1 cellular context compared by ENCODE assay signal in the genomic region with DNA sequence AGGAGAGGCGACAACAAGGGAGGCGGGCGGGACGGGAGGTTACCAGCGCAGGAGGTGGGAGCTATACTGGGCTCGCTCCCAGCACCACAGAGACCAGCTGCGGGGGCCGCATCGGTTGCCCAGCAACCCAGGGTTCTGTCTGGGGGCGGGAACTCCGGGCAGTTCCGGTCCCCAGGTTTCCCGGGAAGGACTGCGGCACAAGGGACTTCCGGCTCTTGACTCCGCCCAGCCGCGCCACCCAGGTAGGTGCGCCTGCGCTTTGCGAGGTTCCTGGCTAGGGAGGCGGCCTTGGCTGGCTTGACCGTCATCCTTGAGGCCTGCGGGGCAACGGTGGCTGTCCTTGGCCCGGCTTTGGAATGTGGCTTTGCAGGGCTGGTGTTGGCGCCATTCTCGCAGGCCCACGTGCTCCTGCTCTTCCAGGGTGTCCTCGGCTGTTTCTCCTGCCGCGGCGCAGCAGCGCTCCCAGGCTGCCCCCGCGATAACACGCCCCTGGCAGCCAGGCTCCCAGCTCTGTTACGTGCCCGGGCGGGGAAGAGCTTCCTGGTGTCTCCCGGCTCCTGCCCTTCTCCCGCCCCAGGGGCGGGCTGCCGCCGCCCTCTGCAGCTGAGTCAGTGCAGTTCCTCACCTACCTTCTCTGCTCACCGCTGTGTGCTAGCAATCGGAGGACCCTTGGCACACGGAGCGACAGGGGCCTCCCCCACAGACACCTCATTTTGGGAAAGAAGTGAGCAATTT.
A peak's percentile ranks its signal among the peaks of the same experiment; 100 is the strongest.
TF ChIP-seq lines count a peak whose summit lies in the region.

TSS of gene RSPH3 (minus strand) at position 534 of the 735 bp plus-strand sequence. CDS start 652 bp downstream, outside the sequence.

TF ChIP-seq in HepG2, 621 proteins besides CTCF, POLR2A, EP300 and RAD21 (continued from another document and continues in another):
- peak; percentile 95 for TF ChIP-seq TOPORS (CRISPR knock-in tag; IDR thresholded peaks at IDR 0.05)
- TF ChIP-seq ZNF724P (CRISPR knock-in tag; IDR thresholded peaks at IDR 0.05; ENCODE audit: borderline replicate concordance): peak; percentile 98
- peak; percentile 88 for TF ChIP-seq ZNF644 (CRISPR knock-in tag; IDR thresholded peaks at IDR 0.05; ENCODE audit: low read depth)
- TF ChIP-seq SRSF1 (optimal IDR thresholded peaks at IDR 0.05; ENCODE audit: low read depth, low read length): peak; percentile 89
- TF ChIP-seq, protein P1, sequence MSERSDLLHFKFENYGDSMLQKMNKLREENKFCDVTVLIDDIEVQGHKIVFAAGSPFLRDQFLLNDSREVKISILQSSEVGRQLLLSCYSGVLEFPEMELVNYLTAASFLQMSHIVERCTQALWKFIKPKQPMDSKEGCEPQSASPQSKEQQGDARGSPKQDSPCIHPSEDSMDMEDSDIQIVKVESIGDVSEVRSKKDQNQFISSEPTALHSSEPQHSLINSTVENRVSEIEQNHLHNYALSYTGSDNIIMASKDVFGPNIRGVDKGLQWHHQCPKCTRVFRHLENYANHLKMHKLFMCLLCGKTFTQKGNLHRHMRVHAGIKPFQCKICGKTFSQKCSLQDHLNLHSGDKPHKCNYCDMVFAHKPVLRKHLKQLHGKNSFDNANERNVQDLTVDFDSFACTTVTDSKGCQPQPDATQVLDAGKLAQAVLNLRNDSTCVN (CRISPR knock-in tag; IDR thresholded peaks at IDR 0.05; ENCODE audit: borderline replicate concordance): peak; percentile 92
- no peak; the same call in 1 of the 2 replicates for TF ChIP-seq SSRP1 (CRISPR knock-in tag; IDR thresholded peaks at IDR 0.05)
- TF ChIP-seq CBFB (CRISPR knock-in tag; IDR thresholded peaks at IDR 0.05): peak; percentile 93
- peak; percentile 99 for TF ChIP-seq MAX (IDR thresholded peaks at IDR 0.05)
- peak; percentile 99 for TF ChIP-seq SAFB2 (CRISPR knock-in tag; IDR thresholded peaks at IDR 0.05; ENCODE audit: borderline replicate concordance, low read depth)
- TF ChIP-seq NFYB (CRISPR knock-in tag; IDR thresholded peaks at IDR 0.05): peak; percentile 50
- peak; percentile 59 for TF ChIP-seq USF2 (IDR thresholded peaks at IDR 0.05; ENCODE audit: low read depth, low read length)
- TF ChIP-seq USF2 (CRISPR knock-in tag; IDR thresholded peaks at IDR 0.05; ENCODE audit: borderline replicate concordance): peak; percentile 86
- peak; percentile 99 for TF ChIP-seq NR0B2 (CRISPR knock-in tag; IDR thresholded peaks at IDR 0.05)
- TF ChIP-seq, protein P2, sequence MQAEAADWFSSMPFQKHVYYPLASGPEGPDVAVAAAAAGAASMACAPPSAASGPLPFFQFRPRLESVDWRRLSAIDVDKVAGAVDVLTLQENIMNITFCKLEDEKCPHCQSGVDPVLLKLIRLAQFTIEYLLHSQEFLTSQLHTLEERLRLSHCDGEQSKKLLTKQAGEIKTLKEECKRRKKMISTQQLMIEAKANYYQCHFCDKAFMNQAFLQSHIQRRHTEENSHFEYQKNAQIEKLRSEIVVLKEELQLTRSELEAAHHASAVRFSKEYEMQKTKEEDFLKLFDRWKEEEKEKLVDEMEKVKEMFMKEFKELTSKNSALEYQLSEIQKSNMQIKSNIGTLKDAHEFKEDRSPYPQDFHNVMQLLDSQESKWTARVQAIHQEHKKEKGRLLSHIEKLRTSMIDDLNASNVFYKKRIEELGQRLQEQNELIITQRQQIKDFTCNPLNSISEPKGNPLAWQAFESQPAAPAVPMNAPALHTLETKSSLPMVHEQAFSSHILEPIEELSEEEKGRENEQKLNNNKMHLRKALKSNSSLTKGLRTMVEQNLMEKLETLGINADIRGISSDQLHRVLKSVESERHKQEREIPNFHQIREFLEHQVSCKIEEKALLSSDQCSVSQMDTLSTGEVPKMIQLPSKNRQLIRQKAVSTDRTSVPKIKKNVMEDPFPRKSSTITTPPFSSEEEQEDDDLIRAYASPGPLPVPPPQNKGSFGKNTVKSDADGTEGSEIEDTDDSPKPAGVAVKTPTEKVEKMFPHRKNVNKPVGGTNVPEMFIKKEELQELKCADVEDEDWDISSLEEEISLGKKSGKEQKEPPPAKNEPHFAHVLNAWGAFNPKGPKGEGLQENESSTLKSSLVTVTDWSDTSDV (CRISPR knock-in tag; IDR thresholded peaks at IDR 0.05): peak; percentile 90
- peak; percentile 87 for TF ChIP-seq SKI (IDR thresholded peaks at IDR 0.05; ENCODE audit: partially characterized antibody)
- TF ChIP-seq KLF11 (CRISPR knock-in tag; IDR thresholded peaks at IDR 0.05): peak; percentile 88
- TF ChIP-seq, protein P3, sequence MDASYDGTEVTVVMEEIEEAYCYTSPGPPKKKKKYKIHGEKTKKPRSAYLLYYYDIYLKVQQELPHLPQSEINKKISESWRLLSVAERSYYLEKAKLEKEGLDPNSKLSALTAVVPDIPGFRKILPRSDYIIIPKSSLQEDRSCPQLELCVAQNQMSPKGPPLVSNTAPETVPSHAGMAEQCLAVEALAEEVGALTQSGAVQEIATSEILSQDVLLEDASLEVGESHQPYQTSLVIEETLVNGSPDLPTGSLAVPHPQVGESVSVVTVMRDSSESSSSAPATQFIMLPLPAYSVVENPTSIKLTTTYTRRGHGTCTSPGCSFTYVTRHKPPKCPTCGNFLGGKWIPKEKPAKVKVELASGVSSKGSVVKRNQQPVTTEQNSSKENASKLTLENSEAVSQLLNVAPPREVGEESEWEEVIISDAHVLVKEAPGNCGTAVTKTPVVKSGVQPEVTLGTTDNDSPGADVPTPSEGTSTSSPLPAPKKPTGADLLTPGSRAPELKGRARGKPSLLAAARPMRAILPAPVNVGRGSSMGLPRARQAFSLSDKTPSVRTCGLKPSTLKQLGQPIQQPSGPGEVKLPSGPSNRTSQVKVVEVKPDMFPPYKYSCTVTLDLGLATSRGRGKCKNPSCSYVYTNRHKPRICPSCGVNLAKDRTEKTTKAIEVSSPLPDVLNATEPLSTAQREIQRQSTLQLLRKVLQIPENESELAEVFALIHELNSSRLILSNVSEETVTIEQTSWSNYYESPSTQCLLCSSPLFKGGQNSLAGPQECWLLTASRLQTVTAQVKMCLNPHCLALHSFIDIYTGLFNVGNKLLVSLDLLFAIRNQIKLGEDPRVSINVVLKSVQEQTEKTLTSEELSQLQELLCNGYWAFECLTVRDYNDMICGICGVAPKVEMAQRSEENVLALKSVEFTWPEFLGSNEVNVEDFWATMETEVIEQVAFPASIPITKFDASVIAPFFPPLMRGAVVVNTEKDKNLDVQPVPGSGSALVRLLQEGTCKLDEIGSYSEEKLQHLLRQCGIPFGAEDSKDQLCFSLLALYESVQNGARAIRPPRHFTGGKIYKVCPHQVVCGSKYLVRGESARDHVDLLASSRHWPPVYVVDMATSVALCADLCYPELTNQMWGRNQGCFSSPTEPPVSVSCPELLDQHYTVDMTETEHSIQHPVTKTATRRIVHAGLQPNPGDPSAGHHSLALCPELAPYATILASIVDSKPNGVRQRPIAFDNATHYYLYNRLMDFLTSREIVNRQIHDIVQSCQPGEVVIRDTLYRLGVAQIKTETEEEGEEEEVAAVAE (CRISPR knock-in tag; IDR thresholded peaks at IDR 0.05; ENCODE audit: borderline replicate concordance): peak; percentile 89; the same call in 1 of the 2 replicates
- peak; percentile 65 for TF ChIP-seq ZNF205 (CRISPR knock-in tag; IDR thresholded peaks at IDR 0.05)
- 0 out of 2 replicates have a peak, but pooled peaks have one; percentile 39 for TF ChIP-seq ZNF7 (CRISPR knock-in tag; IDR thresholded peaks at IDR 0.05)
- TF ChIP-seq SALL1 (CRISPR knock-in tag; IDR thresholded peaks at IDR 0.05): peak; percentile 98
- TF ChIP-seq, protein P4, sequence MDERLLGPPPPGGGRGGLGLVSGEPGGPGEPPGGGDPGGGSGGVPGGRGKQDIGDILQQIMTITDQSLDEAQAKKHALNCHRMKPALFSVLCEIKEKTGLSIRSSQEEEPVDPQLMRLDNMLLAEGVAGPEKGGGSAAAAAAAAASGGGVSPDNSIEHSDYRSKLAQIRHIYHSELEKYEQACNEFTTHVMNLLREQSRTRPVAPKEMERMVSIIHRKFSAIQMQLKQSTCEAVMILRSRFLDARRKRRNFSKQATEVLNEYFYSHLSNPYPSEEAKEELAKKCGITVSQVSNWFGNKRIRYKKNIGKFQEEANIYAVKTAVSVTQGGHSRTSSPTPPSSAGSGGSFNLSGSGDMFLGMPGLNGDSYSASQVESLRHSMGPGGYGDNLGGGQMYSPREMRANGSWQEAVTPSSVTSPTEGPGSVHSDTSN (CRISPR knock-in tag; IDR thresholded peaks at IDR 0.05): no peak
- 0 out of 2 replicates have a peak, but pooled peaks have one; percentile 88 for TF ChIP-seq ISX (CRISPR knock-in tag; conservative IDR thresholded peaks at IDR 0.05)
- peak; percentile 87 for TF ChIP-seq ZFP37 (CRISPR knock-in tag; IDR thresholded peaks at IDR 0.05; ENCODE audit: borderline replicate concordance)
- 0 out of 2 replicates have a peak, but pooled peaks have one; percentile 74 for TF ChIP-seq ZNF713 (CRISPR knock-in tag; IDR thresholded peaks at IDR 0.05)
- TF ChIP-seq ZBTB21 (CRISPR knock-in tag; IDR thresholded peaks at IDR 0.05): peak; percentile 52; the same call in 1 of the 2 replicates
- 0 out of 4 replicates have a peak, but pooled peaks have one; percentile 10 for TF ChIP-seq NR2F1 (CRISPR knock-in tag; IDR thresholded peaks at IDR 0.05)
- peak; percentile 80 for TF ChIP-seq ZNF333 (CRISPR knock-in tag; IDR thresholded peaks at IDR 0.05; ENCODE audit: borderline replicate concordance)
- TF ChIP-seq, protein P5, sequence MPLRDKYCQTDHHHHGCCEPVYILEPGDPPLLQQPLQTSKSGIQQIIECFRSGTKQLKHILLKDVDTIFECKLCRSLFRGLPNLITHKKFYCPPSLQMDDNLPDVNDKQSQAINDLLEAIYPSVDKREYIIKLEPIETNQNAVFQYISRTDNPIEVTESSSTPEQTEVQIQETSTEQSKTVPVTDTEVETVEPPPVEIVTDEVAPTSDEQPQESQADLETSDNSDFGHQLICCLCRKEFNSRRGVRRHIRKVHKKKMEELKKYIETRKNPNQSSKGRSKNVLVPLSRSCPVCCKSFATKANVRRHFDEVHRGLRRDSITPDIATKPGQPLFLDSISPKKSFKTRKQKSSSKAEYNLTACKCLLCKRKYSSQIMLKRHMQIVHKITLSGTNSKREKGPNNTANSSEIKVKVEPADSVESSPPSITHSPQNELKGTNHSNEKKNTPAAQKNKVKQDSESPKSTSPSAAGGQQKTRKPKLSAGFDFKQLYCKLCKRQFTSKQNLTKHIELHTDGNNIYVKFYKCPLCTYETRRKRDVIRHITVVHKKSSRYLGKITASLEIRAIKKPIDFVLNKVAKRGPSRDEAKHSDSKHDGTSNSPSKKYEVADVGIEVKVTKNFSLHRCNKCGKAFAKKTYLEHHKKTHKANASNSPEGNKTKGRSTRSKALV (CRISPR knock-in tag; IDR thresholded peaks at IDR 0.05): peak; percentile 88
- TF ChIP-seq ELF3 (CRISPR knock-in tag; IDR thresholded peaks at IDR 0.05): peak; percentile 98
- TF ChIP-seq HNRNPK (IDR thresholded peaks at IDR 0.05; ENCODE audit: low read depth, low read length, poor library complexity, severe bottlenecking): peak; percentile 54
- TF ChIP-seq STAG1 (CRISPR knock-in tag; IDR thresholded peaks at IDR 0.05): peak; percentile 63
- TF ChIP-seq MIER2 (CRISPR knock-in tag; IDR thresholded peaks at IDR 0.05): peak; percentile 85; the same call in 1 of the 2 replicates
- TF ChIP-seq ARNT (IDR thresholded peaks at IDR 0.05): no peak
- TF ChIP-seq RNF2 (conservative IDR thresholded peaks at IDR 0.05; ENCODE audit: low read depth): peak; percentile 99
- TF ChIP-seq ZNF292 (CRISPR knock-in tag; IDR thresholded peaks at IDR 0.05; ENCODE audit: borderline replicate concordance, low read depth): peak; percentile 86; the same call in 1 of the 2 replicates
- TF ChIP-seq TP53 (CRISPR knock-in tag; conservative IDR thresholded peaks at IDR 0.05): peak; percentile 75
- peak; percentile 95 for TF ChIP-seq ZXDC (CRISPR knock-in tag; IDR thresholded peaks at IDR 0.05)
